In genomic region chr14:77615231-77616132, GRCh38 we compare ENCODE assay signal across 8 cellular contexts. TPM values are rescaled to one million over a fixed set of nuclear protein-coding genes. Genes with fewer than 3 reads are reported as not detected.
A peak's percentile ranks its signal among the peaks of the same experiment; 100 is the strongest.
DNase-seq lines count a peak whose midpoint lies in the region; ATAC-seq and TF ChIP-seq lines count a peak whose summit lies in the region.

No MANE protein-coding gene starts in this region.

- no peaks in the 10 kb centered on the region for H3K27me3 Mint-ChIP-seq in activated CD4-positive, alpha-beta T cell treated with anti-CD3 and anti-CD28 coated beads for 36 hours

- peak overlapping the region; percentile 92 for H3K4me3 Mint-ChIP-seq in activated CD4-positive, alpha-beta T cell treated with anti-CD3 and anti-CD28 coated beads for 36 hours

- TF ChIP-seq POLR2A in lower leg skin (IDR thresholded peaks at IDR 0.05) = no peak

- intact Hi-C loops in activated CD4-positive, alpha-beta T cell treated with anti-CD3 and anti-CD28 coated beads for 36 hours (cut with DNase I, micrococcal nuclease) = loop anchor here (1.0 to 2.0 kb wide), 12 partner anchors 17 to 803 kb away; partner anchors contain the start of genes AHSA1 (in 2 of the 2), ADCK1 (in 1 of the 2), ALKBH1 (in 1 of the 2) and ANGEL1 (in 1 of the 2)
- intact Hi-C loops in Panc1 (cut with micrococcal nuclease; ENCODE audit: unreplicated experiment) = no loop called here
- intact Hi-C loops in lower leg skin (cut with DNase I; ENCODE audit: low total_unique reads) = no loop called here

- TF ChIP-seq CTCF in Panc1 (IDR thresholded peaks at IDR 0.05) (no peak), brain microvascular endothelial cell (IDR thresholded peaks at IDR 0.05; ENCODE audit: low read depth, low read length, missing control alignments) (no peak), lower leg skin (IDR thresholded peaks at IDR 0.05) (no peak)

- H3K27ac ChIP-seq in Panc1 (ENCODE audit: low read length) (peak overlapping the region; percentile 89), brain microvascular endothelial cell (peak overlapping the region; percentile 61), stomach smooth muscle (ENCODE audit: low read length) (peak overlapping the region; percentile 43)

- peak overlapping the region; percentile 68 to 72 for H3K9ac ChIP-seq in stomach smooth muscle (ENCODE audit: low read length in 2 of 2)

- H3K36me3 ChIP-seq in Panc1 (ENCODE audit: control insufficient read depth, insufficient read depth, low read length) = peaks cover 8% of the 10 kb centered on the region; the same call in 1 of the 2 replicates
- no peaks in the 10 kb centered on the region for H3K36me3 ChIP-seq in brain microvascular endothelial cell (replicated peaks)
- no peaks in the 10 kb centered on the region for H3K36me3 ChIP-seq in stomach smooth muscle (ENCODE audit: control insufficient read depth in 2 of 2, insufficient read depth in 2 of 2, low read length in 2 of 2)

- peak overlapping the region; percentile 91 for H3K27ac Mint-ChIP-seq in activated CD4-positive, alpha-beta T cell treated with anti-CD3 and anti-CD28 coated beads for 36 hours

- peaks cover 15% of the 10 kb centered on the region for H3K4me1 ChIP-seq in Panc1 (ENCODE audit: control insufficient read depth, insufficient read depth, low read length)
- peaks cover 12% of the 10 kb centered on the region for H3K4me1 ChIP-seq in stomach smooth muscle (ENCODE audit: control insufficient read depth, insufficient read depth, low read length)

- DNase-seq in activated CD4-positive, alpha-beta T cell treated with anti-CD3 and anti-CD28 coated beads for 36 hours = peak; percentile 35
- DNase-seq in activated CD4-positive, alpha-beta T cell treated with anti-CD3 and anti-CD28 coated beads for 1 hour = no peak
- DNase-seq in Panc1 (ENCODE audit: low read depth, low spot score) (no peak), brain microvascular endothelial cell (no peak), lower leg skin (ENCODE audit: low spot score in 2 of 2) (no peak)
- no peak for DNase-seq in effector CD8-positive, alpha-beta T cell (lab: John Stamatoyannopoulos, UW)

- WGBS in lower leg skin, 2 donors = 6 to 7% methylated on average over 16 to 17 of the region's 17 CpGs

- POLR2A ChIA-PET in activated CD4-positive, alpha-beta T cell treated with anti-CD3 and anti-CD28 coated beads for 36 hours (lab: Charles Lee) = no interaction called here
- POLR2A ChIA-PET in Panc1 (lab: Charles Lee) = no interaction called here

- in situ Hi-C loops in Panc1 (cut with HindIII; ENCODE audit: low pct_unique_long_range_greater_than_20kb, low sequenced_read_pairs) (no loop called here), brain microvascular endothelial cell (cut with HindIII; ENCODE audit: low pct_ligation_motif_present, low sequenced_read_pairs) (no loop called here)

- H3K36me3 Mint-ChIP-seq in activated CD4-positive, alpha-beta T cell treated with anti-CD3 and anti-CD28 coated beads for 36 hours (ENCODE audit: low read depth) = peaks cover 8% of the 10 kb centered on the region

- ATAC-seq in activated CD4-positive, alpha-beta T cell treated with anti-CD3 and anti-CD28 coated beads for 36 hours = no peak
- ATAC-seq in Panc1 (no peak), HG02852 (IDR thresholded peaks at IDR 0.05; ENCODE audit: unreplicated experiment) (no peak)

- H3K9me3 ChIP-seq in Panc1 (ENCODE audit: control insufficient read depth, insufficient read depth, low read depth, low read length) (no peaks in the 10 kb centered on the region), stomach smooth muscle (ENCODE audit: control insufficient read depth in 2 of 2, low read length in 2 of 2) (no peaks in the 10 kb centered on the region)

- no peaks in the 10 kb centered on the region for H3K9me3 Mint-ChIP-seq in activated CD4-positive, alpha-beta T cell treated with anti-CD3 and anti-CD28 coated beads for 36 hours (ENCODE audit: low read depth)

- H3K27me3 ChIP-seq in Panc1 (ENCODE audit: control insufficient read depth, insufficient read depth, low read length) (no peaks in the 10 kb centered on the region), brain microvascular endothelial cell (replicated peaks) (no peaks in the 10 kb centered on the region), stomach smooth muscle (ENCODE audit: control insufficient read depth in 1 of 2, insufficient read depth in 2 of 2, low read length in 2 of 2) (no peaks in the 10 kb centered on the region)

- peaks cover 29% of the 10 kb centered on the region for H3K4me1 Mint-ChIP-seq in activated CD4-positive, alpha-beta T cell treated with anti-CD3 and anti-CD28 coated beads for 36 hours

- BruUV-seq in Panc1 (replicated peaks; lab: Mats Ljungman, UMichigan) = no TSS peak

- H3K4me3 ChIP-seq in Panc1 (ENCODE audit: low read depth in 2 of 2, low read length in 2 of 2) = peak overlapping the region; percentile 89 to 91
- peak overlapping the region; percentile 81 for H3K4me3 ChIP-seq in brain microvascular endothelial cell (ENCODE audit: low read depth, low read length)
- peak overlapping the region; percentile 90 for H3K4me3 ChIP-seq in lower leg skin (ENCODE audit: low read depth, poor library complexity, severe bottlenecking)
- peak overlapping the region; percentile 53 to 81 for H3K4me3 ChIP-seq in stomach smooth muscle (ENCODE audit: low read length in 2 of 2)

- CTCF ChIA-PET in activated CD4-positive, alpha-beta T cell treated with anti-CD3 and anti-CD28 coated beads for 36 hours (lab: Charles Lee) = no interaction called here
- CTCF ChIA-PET in Panc1 (lab: Charles Lee) = no interaction called here

RNA-seq across cellular contexts. Expression of gene SPTLC2, which starts 1.0 kb away (rescaled TPM):
- 10 to 100 TPM; 16.8 to 24.6 TPM for total RNA-seq in activated CD4-positive, alpha-beta T cell treated with anti-CD3 and anti-CD28 coated beads for 36 hours
- total RNA-seq in Panc1 (2021; ENCODE audit: unreplicated experiment) (21.0 TPM), lower leg skin (10 to 100 TPM; 18.4 to 31.8 (median 22.1) TPM)
- polyA plus RNA-seq in Panc1 (2012; ENCODE audit: insufficient read length) = 15.2 TPM

Comparison
In these comparisons a context has a peak if more than half of its experiments do, and no peak if none do; other contexts are left out.
1. intact Hi-C loops: an anchor here in activated CD4-positive, alpha-beta T cell treated with anti-CD3 and anti-CD28 coated beads for 36 hours (1.0 to 2.0 kb wide); none called in Panc1 and lower leg skin.